Comparison of ENCODE assay signal across 10 cellular contexts in genomic region chr15:57216288-57216687, GRCh38.
DNase-seq lines count a peak whose midpoint lies in the region; ATAC-seq, FAIRE-seq and TF ChIP-seq lines count a peak whose summit lies in the region.
"Had no signal": no experiment of that assay in that cellular context is flagged by ENCODE, and none has a peak within 500 bp of the region (broad histone marks: within the 10 kb centered on the region; RNA-seq: fewer than 3 reads in every experiment).

No MANE protein-coding gene starts in this region.

- H3K27ac Mint-ChIP-seq in astrocyte (ENCODE audit: unreplicated experiment) = peak overlapping the region; percentile 72
- no peak overlapping the region for H3K27ac Mint-ChIP-seq in T-cell
- H3K27ac Mint-ChIP-seq: memory B cell had no signal

- H3K36me3 Mint-ChIP-seq in astrocyte (ENCODE audit: low read depth, unreplicated experiment) (no peaks in the 10 kb centered on the region), T-cell (no peaks in the 10 kb centered on the region)
- H3K36me3 Mint-ChIP-seq: memory B cell had no signal

- peak; percentile 32 for FAIRE-seq in astrocyte (lab: Jason Lieb, UNC)

- peak overlapping the region; percentile 63 for H3K9ac ChIP-seq in astrocyte (ENCODE audit: low read length)

- H3K36me3 ChIP-seq in astrocyte (ENCODE audit: insufficient read depth, low read length) = no peaks in the 10 kb centered on the region

- no peaks in the 10 kb centered on the region for H4K20me1 ChIP-seq in astrocyte (ENCODE audit: insufficient read depth, low read length)

- in situ Hi-C loops in KBM-7 (cut with MboI; ENCODE audit: low pct_unique_long_range_greater_than_20kb, low sequenced_read_pairs) = no loop called here

- H3K9me3 ChIP-seq in AG04450 (ENCODE audit: control insufficient read depth, insufficient read depth, low read length) (no peaks in the 10 kb centered on the region), astrocyte (ENCODE audit: insufficient read depth, low read depth, low read length) (no peaks in the 10 kb centered on the region)

- peaks cover 68% of the 10 kb centered on the region for H3K79me2 ChIP-seq in astrocyte (ENCODE audit: insufficient read depth, low read length)

- intact Hi-C loops in left colon (cut with DNase I, micrococcal nuclease) = loop anchor here in 1 of 2 donors (10.0 kb wide), 1 partner anchor 391 kb away; no protein-coding TSS in a partner anchor

- POLR2A ChIA-PET in AG04450 (lab: Yijun Ruan, JAX) (interaction anchor here (0.6 kb wide), 1 partner anchor 29 kb away, joined by 3 read pairs; no protein-coding TSS in a partner anchor), T-cell (lab: Charles Lee) (no interaction called here)

- H3K4me3 ChIP-seq in AG04450 (ENCODE audit: low read depth, low read length) (no peak overlapping the region), HFF-Myc (replicated peaks; ENCODE audit: low read depth, low read length) (no peak overlapping the region), astrocyte (ENCODE audit: insufficient read depth, low read depth, low read length) (peak overlapping the region; percentile 20)

- H2AFZ ChIP-seq in astrocyte (ENCODE audit: low read depth, low read length) = no peak overlapping the region

- H3K27me3 Mint-ChIP-seq in astrocyte (ENCODE audit: low read depth, unreplicated experiment) (no peaks in the 10 kb centered on the region), T-cell (no peaks in the 10 kb centered on the region)
- H3K27me3 Mint-ChIP-seq: memory B cell had no signal

- ATAC-seq in left colon = peak; percentile 19
- ATAC-seq in HG02642 (IDR thresholded peaks at IDR 0.05; ENCODE audit: poor library complexity, unreplicated experiment) = no peak
- ATAC-seq in T-cell (replicated peaks in 1 of 4) = no peak

- H3K4me1 Mint-ChIP-seq in astrocyte (ENCODE audit: low read depth, unreplicated experiment) = peaks cover 59% of the 10 kb centered on the region
- H3K4me1 Mint-ChIP-seq in T-cell = peaks cover 20 to 47% (median 25%) of the 10 kb centered on the region in 3 donors

- H3K9me3 Mint-ChIP-seq in astrocyte (ENCODE audit: unreplicated experiment) (no peaks in the 10 kb centered on the region), T-cell (no peaks in the 10 kb centered on the region)
- H3K9me3 Mint-ChIP-seq: memory B cell had no signal

- H3K27me3 ChIP-seq in AG04450 (ENCODE audit: control insufficient read depth, insufficient read depth, low read length) (no peaks in the 10 kb centered on the region), astrocyte (ENCODE audit: insufficient read depth, low read length) (no peaks in the 10 kb centered on the region)

- TF ChIP-seq CTCF in AG04450 (IDR thresholded peaks at IDR 0.05; ENCODE audit: low read depth, low read length) (no peak), HFF-Myc (IDR thresholded peaks at IDR 0.05; ENCODE audit: low read depth, low read length, missing control alignments) (no peak), astrocyte (IDR thresholded peaks at IDR 0.05; ENCODE audit: insufficient read depth, low read depth, low read length) (no peak)

- H3K27ac ChIP-seq in AG04450 (ENCODE audit: low read depth, low read length) (no peak overlapping the region), astrocyte (ENCODE audit: low read depth, low read length) (peak overlapping the region; percentile 74)

- peak overlapping the region; percentile 41 for H3K4me3 Mint-ChIP-seq in astrocyte (ENCODE audit: unreplicated experiment)
- no peak overlapping the region for H3K4me3 Mint-ChIP-seq in T-cell
- H3K4me3 Mint-ChIP-seq: memory B cell had no signal

- H3K4me2 ChIP-seq in astrocyte (ENCODE audit: low read length) = peak overlapping the region; percentile 79

- peaks cover 48% of the 10 kb centered on the region for H3K4me1 ChIP-seq in astrocyte (ENCODE audit: insufficient read depth, low read length)

- DNase-seq in AG04450 (ENCODE audit: low read depth, low spot score) (peak; percentile 68), HFF-Myc (ENCODE audit: extremely low read depth, low read depth) (peak; percentile 54), astrocyte (ENCODE audit: low read depth) (peak; percentile 91), left colon (no peak), NCI-H510A (lab: John Stamatoyannopoulos, UW) (no peak), KBM-7 (no peak), T-cell (no peak)
- DNase-seq: stimulated activated CD8-positive, alpha-beta memory T cell treated with anti-CD3 and anti-CD28 coated beads, Interleukin-4, amount 100 ng/mL, for 48 hours had no signal

- CTCF ChIA-PET in AG04450 (lab: Charles Lee) (interaction anchor here (0.6 to 1.3 kb wide), 4 partner anchors 71 to 986 kb away, joined by 3 to 5 read pairs (median 4); no protein-coding TSS in a partner anchor), T-cell (lab: Charles Lee) (no interaction called here)

Comparison
In these comparisons a context has a peak if more than half of its experiments do, and no peak if none do; other contexts are left out.
1. DNase-seq: peak in AG04450 (single experiment), HFF-Myc (single experiment) and astrocyte (single experiment); none in left colon (0 of 2), NCI-H510A (single experiment), KBM-7 (single experiment) and T-cell (0 of 34).